30 cellular contexts compared by ENCODE assay signal in genomic region chr2:242013771-242014170, GRCh38.
"Had no signal": no experiment of that assay in that cellular context is flagged by ENCODE, and none has a peak within 500 bp of the region (broad histone marks: within the 10 kb centered on the region; RNA-seq: fewer than 3 reads in every experiment).

No MANE protein-coding gene starts in this region.

- H3K4me1 Mint-ChIP-seq: activated T-helper 17 cell treated with anti-CD3 and anti-CD28 coated beads, Interleukin-2, amount 50 U/mL, for 72 hours had no signal

- H3K27ac ChIP-seq: ascending aorta, cardiac muscle cell, Peyer's patch, SJSA1 had no signal

- H3K36me3 ChIP-seq: ascending aorta, cardiac muscle cell, Peyer's patch, SJSA1 had no signal

- H3K27me3 Mint-ChIP-seq: activated CD4-positive, alpha-beta memory T cell treated with anti-CD3 and anti-CD28 coated beads for 36 hours; activated CD4-positive, alpha-beta T cell treated with anti-CD3 and anti-CD28 coated beads for 36 hours had no signal

- H3K4me1 ChIP-seq: ascending aorta, Peyer's patch, SJSA1 had no signal

- H3K9me3 Mint-ChIP-seq: activated naive CD8-positive, alpha-beta T cell treated with anti-CD3 and anti-CD28 coated beads, Interleukin-2, amount 10 ng/mL, durations not matched to agents 7 days and 5 days; activated T-cell treated with anti-CD3 and anti-CD28 coated beads, Interleukin-2, amount 50 U/mL, for 72 hours; activated T-helper 17 cell treated with anti-CD3 and anti-CD28 coated beads, Interleukin-2, amount 50 U/mL, for 72 hours; T-helper 1 cell treated with Interleukin-12 subunit alpha and Interleukin-12 subunit beta and Interleukin-4 antibody, amounts not matched to agents 30 μg/mL and 1 μg/mL, for 36 hours; T-helper 2 cell treated with Interferon-gamma antibody and Interleukin-4, amounts not matched to agents 5 μg/mL and 100 μg/mL, for 36 hours had no signal

- H3K27me3 ChIP-seq: ascending aorta, cardiac muscle cell, Peyer's patch had no signal

- H3K36me3 Mint-ChIP-seq: activated naive CD8-positive, alpha-beta T cell treated with anti-CD3 and anti-CD28 coated beads, Interleukin-2, amount 10 ng/mL, durations not matched to agents 7 days and 5 days had no signal

- H3K9me3 ChIP-seq: Peyer's patch, SJSA1, SK-N-SH had no signal

- ATAC-seq: activated CD4-positive, alpha-beta T cell treated with anti-CD3 and anti-CD28 coated beads for 36 hours; activated T-cell treated with anti-CD3 and anti-CD28 coated beads, Interleukin-2, amount 50 U/mL, for 72 hours; activated T-helper 17 cell treated with anti-CD3 and anti-CD28 coated beads, Interleukin-2, amount 50 U/mL, for 72 hours; PC-3 had no signal

- DNase-seq: activated CD4-positive, alpha-beta memory T cell treated with anti-CD3 and anti-CD28 coated beads for 36 hours; activated CD4-positive, alpha-beta T cell treated with anti-CD3 and anti-CD28 coated beads for 36 hours; activated CD4-positive, alpha-beta T cell treated with anti-CD3 and anti-CD28 coated beads, Interleukin-2, amount 50 U/mL, for 1 hour; activated CD8-positive, alpha-beta memory T cell treated with anti-CD3 and anti-CD28 coated beads, Interleukin-2, amount 50 U/mL, for 4 hours; activated naive CD4-positive, alpha-beta T cell; activated naive CD4-positive, alpha-beta T cell treated with anti-CD3 and anti-CD28 coated beads, Interleukin-2, amount 50 U/mL, for 16 hours; activated naive CD8-positive, alpha-beta T cell treated with anti-CD3 and anti-CD28 coated beads, Interleukin-2, amount 10 ng/mL, durations not matched to agents 7 days and 5 days; activated T-cell treated with anti-CD3 and anti-CD28 coated beads, Interleukin-2, amount 50 U/mL, for 72 hours; amygdala; NCI-H1092 treated with DMSO at 0.1 percent for 48 hours; NCI-H1417; NCI-H146; NCI-H187; NCI-H2081 treated with DMSO at 0.1 percent for 48 hours; NCI-H345; NCI-H510A; NCI-H526; NCI-H748 treated with DMSO at 0.1 percent for 48 hours; NK-92 treated with Interleukin-12 subunit alpha and Interleukin-12 subunit beta, amount 100 ng/mL, for 24 hours; PC-3; Peyer's patch; RPMI8226; SHP77 treated with DMSO at 0.1 percent for 48 hours; SK-N-SH had no signal

- H3K27ac Mint-ChIP-seq: activated CD4-positive, alpha-beta memory T cell treated with anti-CD3 and anti-CD28 coated beads for 36 hours; activated CD4-positive, alpha-beta T cell treated with anti-CD3 and anti-CD28 coated beads for 36 hours; activated naive CD8-positive, alpha-beta T cell treated with anti-CD3 and anti-CD28 coated beads, Interleukin-2, amount 10 ng/mL, durations not matched to agents 7 days and 5 days; activated T-cell treated with anti-CD3 and anti-CD28 coated beads, Interleukin-2, amount 50 U/mL, for 72 hours; activated T-helper 17 cell treated with anti-CD3 and anti-CD28 coated beads, Interleukin-2, amount 50 U/mL, for 72 hours; T-helper 1 cell treated with Interleukin-12 subunit alpha and Interleukin-12 subunit beta and Interleukin-4 antibody, amounts not matched to agents 30 μg/mL and 1 μg/mL, for 36 hours; T-helper 2 cell treated with Interferon-gamma antibody and Interleukin-4, amounts not matched to agents 5 μg/mL and 100 μg/mL, for 36 hours had no signal

- H3K4me3 ChIP-seq: ascending aorta, cardiac muscle cell, Peyer's patch, SJSA1 had no signal

- H3K4me3 Mint-ChIP-seq: activated CD4-positive, alpha-beta memory T cell treated with anti-CD3 and anti-CD28 coated beads for 36 hours; activated CD4-positive, alpha-beta T cell treated with anti-CD3 and anti-CD28 coated beads for 36 hours; activated naive CD8-positive, alpha-beta T cell treated with anti-CD3 and anti-CD28 coated beads, Interleukin-2, amount 10 ng/mL, durations not matched to agents 7 days and 5 days; activated T-cell treated with anti-CD3 and anti-CD28 coated beads, Interleukin-2, amount 50 U/mL, for 72 hours; activated T-helper 17 cell treated with anti-CD3 and anti-CD28 coated beads, Interleukin-2, amount 50 U/mL, for 72 hours; T-helper 1 cell treated with Interleukin-12 subunit alpha and Interleukin-12 subunit beta and Interleukin-4 antibody, amounts not matched to agents 30 μg/mL and 1 μg/mL, for 36 hours; T-helper 2 cell treated with Interferon-gamma antibody and Interleukin-4, amounts not matched to agents 5 μg/mL and 100 μg/mL, for 36 hours had no signal
